In genomic region chr22:37803636-37804371, GRCh38 we compare ENCODE assay signal across 9 cellular contexts. TPM values are rescaled to one million over a fixed set of nuclear protein-coding genes. Genes with fewer than 3 reads are reported as not detected.
DNase-seq lines count a peak whose midpoint lies in the region; ATAC-seq and TF ChIP-seq lines count a peak whose summit lies in the region.
"Had no signal": no experiment of that assay in that cellular context is flagged by ENCODE, and none has a peak within 500 bp of the region (broad histone marks: within the 10 kb centered on the region; RNA-seq: fewer than 3 reads in every experiment).

No MANE protein-coding gene starts in this region.

- TF ChIP-seq CTCF in Panc1 (IDR thresholded peaks at IDR 0.05) = no peak
- TF ChIP-seq CTCF in fibroblast of lung (conservative IDR thresholded peaks at IDR 0.05 in 1 of 2, IDR thresholded peaks at IDR 0.05 in 1 of 2; ENCODE audit: low read depth in 1 of 2, low read length in 2 of 2) = no peak

- no peak for ATAC-seq in Panc1

- no peaks in the 10 kb centered on the region for H4K20me1 ChIP-seq in fibroblast of lung (ENCODE audit: control insufficient read depth, extremely low read depth, insufficient read depth, low read length)

- no TSS peak for BruUV-seq in Panc1 (replicated peaks; lab: Mats Ljungman, UMichigan)

- H3K9ac ChIP-seq in fibroblast of lung (ENCODE audit: insufficient read depth, low read length) = no peak overlapping the region
- no peak overlapping the region for H3K9ac ChIP-seq in skeletal muscle satellite cell (ENCODE audit: low read depth, low read length)

- H3K4me3 ChIP-seq in Panc1 (ENCODE audit: low read depth in 2 of 2, low read length in 2 of 2) = peak overlapping the region; percentile 65 to 75
- peak overlapping the region in 1 of 4 experiments; percentile 71 for H3K4me3 ChIP-seq in fibroblast of lung (replicated peaks in 1 of 4; ENCODE audit: control extremely low read depth in 1 of 4, insufficient read depth in 1 of 4, low read depth in 3 of 4, low read length in 4 of 4)
- no peak overlapping the region for H3K4me3 ChIP-seq in skeletal muscle satellite cell (ENCODE audit: low read length)

- H3K9me3 ChIP-seq in Panc1 (ENCODE audit: control insufficient read depth, insufficient read depth, low read depth, low read length) (no peaks in the 10 kb centered on the region), fibroblast of lung (ENCODE audit: control insufficient read depth, insufficient read depth, low read depth, low read length) (no peaks in the 10 kb centered on the region), skeletal muscle satellite cell (replicated peaks; ENCODE audit: low read length) (no peaks in the 10 kb centered on the region)

- H3K36me3 ChIP-seq in Panc1 (ENCODE audit: control insufficient read depth, insufficient read depth, low read length) (no peaks in the 10 kb centered on the region; the same call in 1 of the 2 replicates), fibroblast of lung (ENCODE audit: control insufficient read depth, insufficient read depth, low read length) (no peaks in the 10 kb centered on the region), skeletal muscle satellite cell (ENCODE audit: insufficient read depth, low read length) (no peaks in the 10 kb centered on the region)

- H3K4me2 ChIP-seq in fibroblast of lung (ENCODE audit: extremely low read depth, insufficient read depth, low read length) (peak overlapping the region; percentile 25), skeletal muscle satellite cell (ENCODE audit: low read length) (peak overlapping the region; percentile 99)

- intact Hi-C loops in Panc1 (cut with micrococcal nuclease; ENCODE audit: unreplicated experiment) = no loop called here

- no peaks in the 10 kb centered on the region for H3K27me3 ChIP-seq in Panc1 (ENCODE audit: control insufficient read depth, insufficient read depth, low read length)
- no peaks in the 10 kb centered on the region for H3K27me3 ChIP-seq in fibroblast of lung (ENCODE audit: control insufficient read depth, insufficient read depth, low read length)
- no peaks in the 10 kb centered on the region for H3K27me3 ChIP-seq in skeletal muscle satellite cell (ENCODE audit: control insufficient read depth, insufficient read depth, low read length)

- DNase-seq in DMS53 (lab: John Stamatoyannopoulos, UW) (peak; percentile 54), DMS53 treated with DMSO at 0.1 percent for 48 hours (lab: John Stamatoyannopoulos, UW; ENCODE audit: unreplicated experiment) (no peak), Panc1 (ENCODE audit: low read depth, low spot score) (no peak), fibroblast of lung (ENCODE audit: low read depth in 2 of 2) (no peak), DMS79 treated with DMSO at 0.1 percent for 48 hours (lab: John Stamatoyannopoulos, UW) (no peak), MV-4-11 (lab: John Stamatoyannopoulos, UW) (no peak)
- no peak for DNase-seq in activated CD4-positive, CD25-positive, alpha-beta regulatory T cell treated with anti-CD3 and anti-CD28 coated beads, Interleukin-2, amount 50 U/mL, for 72 hours

- POLR2A ChIA-PET in Panc1 (lab: Charles Lee) = no interaction called here

- CTCF ChIA-PET in Panc1 (lab: Charles Lee) = no interaction called here

- H3K79me2 ChIP-seq in fibroblast of lung (ENCODE audit: control insufficient read depth, insufficient read depth, low read length) = peaks cover 19% of the 10 kb centered on the region

- H2AFZ ChIP-seq in fibroblast of lung (ENCODE audit: low read length) = no peak overlapping the region

- in situ Hi-C loops in Panc1 (cut with HindIII; ENCODE audit: low pct_unique_long_range_greater_than_20kb, low sequenced_read_pairs) = no loop called here

- peaks cover 11% of the 10 kb centered on the region for H3K4me1 ChIP-seq in Panc1 (ENCODE audit: control insufficient read depth, insufficient read depth, low read length)
- peaks cover 12% of the 10 kb centered on the region for H3K4me1 ChIP-seq in fibroblast of lung (ENCODE audit: control insufficient read depth, extremely low read depth, insufficient read depth, low read length)
- peaks cover 46% of the 10 kb centered on the region for H3K4me1 ChIP-seq in skeletal muscle satellite cell (ENCODE audit: control insufficient read depth, insufficient read depth, low read length)

- peak overlapping the region; percentile 81 for H3K27ac ChIP-seq in Panc1 (ENCODE audit: low read length)
- H3K27ac ChIP-seq in fibroblast of lung (ENCODE audit: insufficient read depth, low read length) = no peak overlapping the region

RNA-seq across cellular contexts. Expression of gene GCAT, which starts 3.9 kb away (rescaled TPM):
- total RNA-seq in Panc1 (2021; ENCODE audit: unreplicated experiment) (11.2 TPM), fibroblast of lung (7.7 and 11.9 TPM in 2 replicates)
- 10.0 TPM for polyA plus RNA-seq in Panc1 (2012; ENCODE audit: insufficient read length)
- 6.6 and 11.0 TPM in 2 replicates for polyA plus RNA-seq in fibroblast of lung
- 14.0 and 25.6 TPM in 2 replicates for polyA plus RNA-seq in fibroblast of lung (2012)
- 14.6 and 20.8 TPM in 2 replicates for polyA minus RNA-seq in fibroblast of lung (ENCODE audit: low replicate concordance)
- total RNA-seq in skeletal muscle satellite cell (2012; rRNA removed) = 31.7 and 46.1 TPM in 2 replicates

RNA-seq across cellular contexts. Expression of gene GALR3, which starts 19.4 kb away (rescaled TPM):
- total RNA-seq in Panc1 (2021; ENCODE audit: unreplicated experiment) (not detected), fibroblast of lung (not detected in 2 replicates)
- not detected for polyA plus RNA-seq in Panc1 (2012; ENCODE audit: insufficient read length)
- polyA plus RNA-seq in fibroblast of lung = not detected in 2 replicates
- polyA plus RNA-seq in fibroblast of lung (2012) = not detected in 2 replicates
- not detected in 2 replicates for polyA minus RNA-seq in fibroblast of lung (ENCODE audit: low replicate concordance)
- total RNA-seq in skeletal muscle satellite cell (2012; rRNA removed) = not detected in 2 replicates
- total RNA-seq: A172 had no signal

RNA-seq across cellular contexts. Expression of gene ANKRD54, which starts 40.3 kb away (rescaled TPM):
- 28.1 TPM for total RNA-seq in Panc1 (2021; ENCODE audit: unreplicated experiment)
- polyA plus RNA-seq in Panc1 (2012; ENCODE audit: insufficient read length) = 37.0 TPM
- total RNA-seq in fibroblast of lung = 12.1 and 16.2 TPM in 2 replicates
- 13.2 and 13.9 TPM in 2 replicates for polyA plus RNA-seq in fibroblast of lung
- polyA plus RNA-seq in fibroblast of lung (2012) = 16.3 and 16.5 TPM in 2 replicates
- polyA minus RNA-seq in fibroblast of lung (ENCODE audit: low replicate concordance) = 30.9 and 42.2 TPM in 2 replicates
- total RNA-seq in skeletal muscle satellite cell (2012; rRNA removed) = 20.5 and 41.9 TPM in 2 replicates

RNA-seq across cellular contexts. Expression of gene EIF3L, which starts 45.4 kb away (rescaled TPM):
- total RNA-seq in Panc1 (2021; ENCODE audit: unreplicated experiment) (211 TPM), fibroblast of lung (288 and 404 TPM in 2 replicates)
- polyA plus RNA-seq in Panc1 (2012; ENCODE audit: insufficient read length) = 226 TPM
- 509 and 515 TPM in 2 replicates for polyA plus RNA-seq in fibroblast of lung
- 606 and 625 TPM in 2 replicates for polyA plus RNA-seq in fibroblast of lung (2012)
- polyA minus RNA-seq in fibroblast of lung (ENCODE audit: low replicate concordance) = 359 and 395 TPM in 2 replicates
- 250 and 358 TPM in 2 replicates for total RNA-seq in skeletal muscle satellite cell (2012; rRNA removed)
